22 cellular contexts compared by ENCODE assay signal in genomic region chr4:74223801-74224200, GRCh38.
DNase-seq lines count a peak whose midpoint lies in the region; ATAC-seq, FAIRE-seq and TF ChIP-seq lines count a peak whose summit lies in the region.
"Had no signal": no experiment of that assay in that cellular context is flagged by ENCODE, and none has a peak within 500 bp of the region (broad histone marks: within the 10 kb centered on the region; RNA-seq: fewer than 3 reads in every experiment).

No MANE protein-coding gene starts in this region.

- no peak overlapping the region for H2AFZ ChIP-seq in astrocyte (ENCODE audit: low read depth, low read length)

- no peak overlapping the region for H3K27ac Mint-ChIP-seq in astrocyte (ENCODE audit: unreplicated experiment)
- H3K27ac Mint-ChIP-seq in activated T-helper 17 cell treated with anti-CD3 and anti-CD28 coated beads, Interleukin-2, amount 50 U/mL, for 72 hours, result no peak overlapping the region
- H3K27ac Mint-ChIP-seq: nephron, type B pancreatic cell had no signal

- H3K4me2 ChIP-seq in astrocyte (ENCODE audit: low read length), result no peak overlapping the region
- H3K4me2 ChIP-seq: BLaER1 had no signal

- no peaks in the 10 kb centered on the region for H3K9me3 Mint-ChIP-seq in astrocyte (ENCODE audit: unreplicated experiment)
- H3K9me3 Mint-ChIP-seq in activated T-helper 17 cell treated with anti-CD3 and anti-CD28 coated beads, Interleukin-2, amount 50 U/mL, for 72 hours, result peaks cover 4% of the 10 kb centered on the region
- H3K9me3 Mint-ChIP-seq: nephron, type B pancreatic cell had no signal

- no peak overlapping the region for H3K4me3 Mint-ChIP-seq in astrocyte (ENCODE audit: unreplicated experiment)
- H3K4me3 Mint-ChIP-seq in activated T-helper 17 cell treated with anti-CD3 and anti-CD28 coated beads, Interleukin-2, amount 50 U/mL, for 72 hours, result no peak overlapping the region
- H3K4me3 Mint-ChIP-seq: nephron, type B pancreatic cell had no signal

- peaks cover 25% of the 10 kb centered on the region for H3K4me1 Mint-ChIP-seq in astrocyte (ENCODE audit: low read depth, unreplicated experiment)
- peaks cover 6% of the 10 kb centered on the region for H3K4me1 Mint-ChIP-seq in activated T-helper 17 cell treated with anti-CD3 and anti-CD28 coated beads, Interleukin-2, amount 50 U/mL, for 72 hours
- H3K4me1 Mint-ChIP-seq: nephron had no signal

- H3K36me3 Mint-ChIP-seq in astrocyte (ENCODE audit: low read depth, unreplicated experiment), result no peaks in the 10 kb centered on the region
- H3K36me3 Mint-ChIP-seq in activated T-helper 17 cell treated with anti-CD3 and anti-CD28 coated beads, Interleukin-2, amount 50 U/mL, for 72 hours (ENCODE audit: low read depth), result no peaks in the 10 kb centered on the region
- H3K36me3 Mint-ChIP-seq: type B pancreatic cell had no signal

- H3K4me3 ChIP-seq in astrocyte (ENCODE audit: insufficient read depth, low read depth, low read length), result no peak overlapping the region
- H3K4me3 ChIP-seq: BLaER1, body of pancreas, heart right ventricle, SK-N-MC had no signal

- no peak for TF ChIP-seq CTCF in astrocyte (IDR thresholded peaks at IDR 0.05; ENCODE audit: insufficient read depth, low read depth, low read length)

- ATAC-seq in HG03565 (IDR thresholded peaks at IDR 0.05; ENCODE audit: unreplicated experiment) (no peak), HG02642 (IDR thresholded peaks at IDR 0.05; ENCODE audit: poor library complexity, unreplicated experiment) (no peak), HG03159 (IDR thresholded peaks at IDR 0.05; ENCODE audit: unreplicated experiment) (no peak)
- no peak for ATAC-seq in activated T-helper 17 cell treated with anti-CD3 and anti-CD28 coated beads, Interleukin-2, amount 50 U/mL, for 72 hours (replicated peaks)
- ATAC-seq: body of pancreas, heart right ventricle had no signal

- no peak overlapping the region for H3K9ac ChIP-seq in astrocyte (ENCODE audit: low read length)
- H3K9ac ChIP-seq: BLaER1 had no signal

- no peaks in the 10 kb centered on the region for H3K27me3 ChIP-seq in astrocyte (ENCODE audit: insufficient read depth, low read length)
- H3K27me3 ChIP-seq: BLaER1, body of pancreas, heart right ventricle had no signal

- H3K9me3 ChIP-seq in astrocyte (ENCODE audit: insufficient read depth, low read depth, low read length), result no peaks in the 10 kb centered on the region
- H3K9me3 ChIP-seq: BLaER1, body of pancreas had no signal

- no peak overlapping the region for H3K27ac ChIP-seq in astrocyte (ENCODE audit: low read depth, low read length)
- H3K27ac ChIP-seq: BLaER1, body of pancreas, heart right ventricle, SK-N-MC had no signal

- no peaks in the 10 kb centered on the region for H3K79me2 ChIP-seq in astrocyte (ENCODE audit: insufficient read depth, low read length)

- DNase-seq in AML-193 (lab: John Stamatoyannopoulos, UW) (peak; percentile 17 to 21), LHCN-M2 (ENCODE audit: low read depth) (peak; percentile 88), astrocyte (ENCODE audit: low read depth) (peak; percentile 39), iris pigment epithelial cell (ENCODE audit: low read depth) (peak; percentile 74)
- DNase-seq: activated CD8-positive, alpha-beta memory T cell treated with anti-CD3 and anti-CD28 coated beads for 24 hours; activated effector memory CD4-positive, alpha-beta T cell treated with anti-CD3 and anti-CD28 coated beads, Interleukin-2, amount 50 U/mL, for 16 hours; body of pancreas; DMS79 treated with DMSO at 0.1 percent for 48 hours; heart right ventricle; KBM-7; NCI-H187; retina; stimulated activated CD4-positive, alpha-beta T cell treated with anti-CD3 and anti-CD28 coated beads, Interleukin-2, amount 100 ng/mL, for 24 hours had no signal

- no peaks in the 10 kb centered on the region for H3K27me3 Mint-ChIP-seq in astrocyte (ENCODE audit: low read depth, unreplicated experiment)
- no peaks in the 10 kb centered on the region for H3K27me3 Mint-ChIP-seq in activated T-helper 17 cell treated with anti-CD3 and anti-CD28 coated beads, Interleukin-2, amount 50 U/mL, for 72 hours
- H3K27me3 Mint-ChIP-seq: type B pancreatic cell had no signal

- no peaks in the 10 kb centered on the region for H4K20me1 ChIP-seq in astrocyte (ENCODE audit: insufficient read depth, low read length)
- H4K20me1 ChIP-seq: BLaER1 had no signal

- H3K36me3 ChIP-seq in astrocyte (ENCODE audit: insufficient read depth, low read length), result no peaks in the 10 kb centered on the region
- H3K36me3 ChIP-seq: BLaER1 had no signal

- peak; percentile 5 for FAIRE-seq in astrocyte (lab: Jason Lieb, UNC)
- FAIRE-seq: GM12891 had no signal

- peaks cover 7% of the 10 kb centered on the region for H3K4me1 ChIP-seq in astrocyte (ENCODE audit: insufficient read depth, low read length)
- H3K4me1 ChIP-seq: BLaER1, body of pancreas had no signal

Comparison
In these comparisons a context has a peak if more than half of its experiments do, and no peak if none do; other contexts are left out.
1. DNase-seq: peak in every context shown above with its lines; median percentile 88 in LHCN-M2; 74 in iris pigment epithelial cell; 39 in astrocyte; 19 in AML-193.